In the genomic region with DNA sequence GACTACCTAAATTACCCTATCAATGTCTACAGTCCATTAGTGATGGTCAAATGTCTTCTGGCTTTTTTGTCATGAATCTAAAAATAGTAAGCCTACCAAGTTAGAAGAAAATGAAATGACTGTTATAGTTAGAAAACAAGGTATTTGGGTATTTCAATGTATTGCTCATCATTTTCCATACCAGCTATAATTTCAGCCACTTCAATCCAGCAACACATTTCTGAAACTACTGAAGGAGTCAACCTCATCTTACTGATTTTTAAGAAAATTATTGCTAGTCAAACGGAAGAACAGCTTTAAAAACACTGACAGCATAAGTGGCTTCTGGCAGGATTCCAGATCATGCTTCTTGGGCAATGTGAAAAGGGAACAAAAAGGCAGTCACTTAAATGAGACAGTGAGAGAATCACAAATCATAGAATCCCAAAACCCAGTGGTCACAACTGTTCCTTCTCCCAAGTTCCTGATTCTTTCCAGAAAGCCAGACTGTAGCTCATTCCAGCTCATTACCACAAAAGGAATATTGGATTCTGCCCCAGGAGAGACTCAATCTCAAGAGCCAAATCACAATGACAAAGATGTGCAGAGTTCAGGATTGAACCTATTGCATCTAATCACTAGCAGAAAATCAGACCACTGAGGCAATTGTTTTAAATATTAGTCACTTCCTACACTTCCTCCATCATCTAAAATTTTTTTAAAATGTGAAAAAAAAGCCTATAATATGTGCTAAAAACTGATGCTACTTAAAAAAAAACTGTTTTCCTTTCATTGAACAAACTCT, we compare ENCODE assay signal across 10 cellular contexts.
DNase-seq lines count a peak whose midpoint lies in the region; ATAC-seq and TF ChIP-seq lines count a peak whose summit lies in the region.
"Had no signal": no experiment of that assay in that cellular context is flagged by ENCODE, and none has a peak within 500 bp of the region (broad histone marks: within the 10 kb centered on the region; RNA-seq: fewer than 3 reads in every experiment).

No MANE protein-coding gene starts in this region.

- peak overlapping the region; percentile 83 for H3K27ac Mint-ChIP-seq in T-helper 1 cell treated with Interleukin-12 subunit alpha and Interleukin-12 subunit beta and Interleukin-4 antibody, amounts not matched to agents 30 μg/mL and 1 μg/mL, for 36 hours
- H3K27ac Mint-ChIP-seq: B cell had no signal

- H3K4me1 Mint-ChIP-seq in T-helper 1 cell treated with Interleukin-12 subunit alpha and Interleukin-12 subunit beta and Interleukin-4 antibody, amounts not matched to agents 30 μg/mL and 1 μg/mL, for 36 hours (ENCODE audit: low read depth), result peaks cover 44% of the 10 kb centered on the region

- no peaks in the 10 kb centered on the region for H3K79me2 ChIP-seq in PC-3 (ENCODE audit: low read length)

- H3K4me3 Mint-ChIP-seq in T-helper 1 cell treated with Interleukin-12 subunit alpha and Interleukin-12 subunit beta and Interleukin-4 antibody, amounts not matched to agents 30 μg/mL and 1 μg/mL, for 36 hours, result peak overlapping the region; percentile 14
- H3K4me3 Mint-ChIP-seq: B cell had no signal

- no peaks in the 10 kb centered on the region for H3K9me2 ChIP-seq in PC-3 (replicated peaks; ENCODE audit: low read length)

- no peaks in the 10 kb centered on the region for H4K20me1 ChIP-seq in PC-3 (ENCODE audit: low read length)

- no peaks in the 10 kb centered on the region for H3K27me3 ChIP-seq in PC-3 (ENCODE audit: low read length)
- H3K27me3 ChIP-seq: SJSA1 had no signal

- H3F3A ChIP-seq in PC-3 (ENCODE audit: low read length, unreplicated experiment), result no peaks in the 10 kb centered on the region

- no peaks in the 10 kb centered on the region for H3K9me3 ChIP-seq in PC-3 (ENCODE audit: low read length)
- H3K9me3 ChIP-seq: SJSA1 had no signal

- H3K36me3 ChIP-seq in PC-3 (ENCODE audit: low read depth, low read length), result no peaks in the 10 kb centered on the region
- H3K36me3 ChIP-seq: SJSA1 had no signal

- ATAC-seq in HG02981 (IDR thresholded peaks at IDR 0.05; ENCODE audit: unreplicated experiment) (peak; percentile 62), PC-3 (no peak)

- H3K4me3 ChIP-seq in foreskin fibroblast (ENCODE audit: low read depth in 1 of 2, low read length in 2 of 2) (no peak overlapping the region), PC-3 (ENCODE audit: low read length) (no peak overlapping the region)
- H3K4me3 ChIP-seq: SJSA1 had no signal

- TF ChIP-seq CTCF in foreskin fibroblast (IDR thresholded peaks at IDR 0.05; ENCODE audit: low read depth, low read length) (no peak), PC-3 (conservative IDR thresholded peaks at IDR 0.05; ENCODE audit: low read depth, low read length) (no peak)

- H3K4me2 ChIP-seq in PC-3 (ENCODE audit: low read length), result no peak overlapping the region

- no peak overlapping the region for H3K9ac ChIP-seq in PC-3 (ENCODE audit: low read length)

- no peak overlapping the region for H3K27ac ChIP-seq in PC-3 (ENCODE audit: low read length)
- H3K27ac ChIP-seq: SJSA1 had no signal

- BruUV-seq in PC-3 (replicated peaks; lab: Mats Ljungman, UMichigan), result no TSS peak

- H3K4me1 ChIP-seq in PC-3 (ENCODE audit: insufficient read depth, low read length), result no peaks in the 10 kb centered on the region
- H3K4me1 ChIP-seq: SJSA1 had no signal

- no peaks in the 10 kb centered on the region for H3K27me3 Mint-ChIP-seq in T-helper 1 cell treated with Interleukin-12 subunit alpha and Interleukin-12 subunit beta and Interleukin-4 antibody, amounts not matched to agents 30 μg/mL and 1 μg/mL, for 36 hours (ENCODE audit: low read depth)
- H3K27me3 Mint-ChIP-seq: B cell had no signal

- H3K9me3 Mint-ChIP-seq in T-helper 1 cell treated with Interleukin-12 subunit alpha and Interleukin-12 subunit beta and Interleukin-4 antibody, amounts not matched to agents 30 μg/mL and 1 μg/mL, for 36 hours, result peaks cover 3% of the 10 kb centered on the region

- CTCF ChIA-PET in PC-3 (lab: Charles Lee), result no interaction called here

- POLR2A ChIA-PET in PC-3 (lab: Charles Lee; ENCODE audit: unreplicated experiment), result no interaction called here

- H2AFZ ChIP-seq in PC-3 (ENCODE audit: low read length), result no peak overlapping the region

- DNase-seq in NCI-H748 (lab: John Stamatoyannopoulos, UW; ENCODE audit: unreplicated experiment), result peak; percentile 43
- DNase-seq in NCI-H748 treated with DMSO at 0.1 percent for 48 hours (lab: John Stamatoyannopoulos, UW), result no peak
- peak; percentile 62 to 78 for DNase-seq in foreskin fibroblast
- no peak for DNase-seq in PC-3
- DNase-seq in mesenteric fat pad (ENCODE audit: low spot score), result no peak
- DNase-seq in germinal center (ENCODE audit: low spot score), result no peak

- intact Hi-C loops in PC-3 (cut with micrococcal nuclease), result no loop called here

- peaks cover 6% of the 10 kb centered on the region for H3K36me3 Mint-ChIP-seq in T-helper 1 cell treated with Interleukin-12 subunit alpha and Interleukin-12 subunit beta and Interleukin-4 antibody, amounts not matched to agents 30 μg/mL and 1 μg/mL, for 36 hours (ENCODE audit: low read depth)

Comparison
In these comparisons a context has a peak if more than half of its experiments do, and no peak if none do; other contexts are left out.
1. DNase-seq: peak in NCI-H748 (single experiment) and foreskin fibroblast (2 of 2); none in NCI-H748 treated with DMSO at 0.1 percent for 48 hours (single experiment), PC-3 (single experiment), mesenteric fat pad (single experiment) and germinal center (single experiment).